ENCODE assay signal across 1 cellular context in the genomic region with DNA sequence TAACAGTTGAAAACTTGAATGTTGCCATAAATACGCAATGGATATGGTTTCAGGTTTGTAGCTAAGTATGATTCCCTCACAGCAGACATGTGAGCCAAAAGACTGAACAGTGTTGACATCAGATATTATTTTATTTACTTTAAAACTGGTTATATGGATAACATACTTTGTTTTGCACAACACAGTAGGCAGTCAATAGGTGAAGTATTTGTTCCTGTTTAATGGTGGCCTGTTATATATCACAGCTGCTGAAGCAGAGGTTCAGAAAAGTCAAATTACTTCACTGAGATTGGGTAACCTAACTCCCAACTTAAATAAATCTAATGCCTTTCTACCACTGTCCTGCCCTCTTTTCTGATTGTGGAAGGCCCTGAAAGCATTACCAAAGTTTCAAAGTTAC.
TF ChIP-seq lines count a peak whose summit lies in the region.

No MANE protein-coding gene starts in this region.

TF ChIP-seq in HEK293, 187 proteins besides CTCF, POLR2A, EP300 and RAD21 (continued from another document):
- TF ChIP-seq, protein P1, sequence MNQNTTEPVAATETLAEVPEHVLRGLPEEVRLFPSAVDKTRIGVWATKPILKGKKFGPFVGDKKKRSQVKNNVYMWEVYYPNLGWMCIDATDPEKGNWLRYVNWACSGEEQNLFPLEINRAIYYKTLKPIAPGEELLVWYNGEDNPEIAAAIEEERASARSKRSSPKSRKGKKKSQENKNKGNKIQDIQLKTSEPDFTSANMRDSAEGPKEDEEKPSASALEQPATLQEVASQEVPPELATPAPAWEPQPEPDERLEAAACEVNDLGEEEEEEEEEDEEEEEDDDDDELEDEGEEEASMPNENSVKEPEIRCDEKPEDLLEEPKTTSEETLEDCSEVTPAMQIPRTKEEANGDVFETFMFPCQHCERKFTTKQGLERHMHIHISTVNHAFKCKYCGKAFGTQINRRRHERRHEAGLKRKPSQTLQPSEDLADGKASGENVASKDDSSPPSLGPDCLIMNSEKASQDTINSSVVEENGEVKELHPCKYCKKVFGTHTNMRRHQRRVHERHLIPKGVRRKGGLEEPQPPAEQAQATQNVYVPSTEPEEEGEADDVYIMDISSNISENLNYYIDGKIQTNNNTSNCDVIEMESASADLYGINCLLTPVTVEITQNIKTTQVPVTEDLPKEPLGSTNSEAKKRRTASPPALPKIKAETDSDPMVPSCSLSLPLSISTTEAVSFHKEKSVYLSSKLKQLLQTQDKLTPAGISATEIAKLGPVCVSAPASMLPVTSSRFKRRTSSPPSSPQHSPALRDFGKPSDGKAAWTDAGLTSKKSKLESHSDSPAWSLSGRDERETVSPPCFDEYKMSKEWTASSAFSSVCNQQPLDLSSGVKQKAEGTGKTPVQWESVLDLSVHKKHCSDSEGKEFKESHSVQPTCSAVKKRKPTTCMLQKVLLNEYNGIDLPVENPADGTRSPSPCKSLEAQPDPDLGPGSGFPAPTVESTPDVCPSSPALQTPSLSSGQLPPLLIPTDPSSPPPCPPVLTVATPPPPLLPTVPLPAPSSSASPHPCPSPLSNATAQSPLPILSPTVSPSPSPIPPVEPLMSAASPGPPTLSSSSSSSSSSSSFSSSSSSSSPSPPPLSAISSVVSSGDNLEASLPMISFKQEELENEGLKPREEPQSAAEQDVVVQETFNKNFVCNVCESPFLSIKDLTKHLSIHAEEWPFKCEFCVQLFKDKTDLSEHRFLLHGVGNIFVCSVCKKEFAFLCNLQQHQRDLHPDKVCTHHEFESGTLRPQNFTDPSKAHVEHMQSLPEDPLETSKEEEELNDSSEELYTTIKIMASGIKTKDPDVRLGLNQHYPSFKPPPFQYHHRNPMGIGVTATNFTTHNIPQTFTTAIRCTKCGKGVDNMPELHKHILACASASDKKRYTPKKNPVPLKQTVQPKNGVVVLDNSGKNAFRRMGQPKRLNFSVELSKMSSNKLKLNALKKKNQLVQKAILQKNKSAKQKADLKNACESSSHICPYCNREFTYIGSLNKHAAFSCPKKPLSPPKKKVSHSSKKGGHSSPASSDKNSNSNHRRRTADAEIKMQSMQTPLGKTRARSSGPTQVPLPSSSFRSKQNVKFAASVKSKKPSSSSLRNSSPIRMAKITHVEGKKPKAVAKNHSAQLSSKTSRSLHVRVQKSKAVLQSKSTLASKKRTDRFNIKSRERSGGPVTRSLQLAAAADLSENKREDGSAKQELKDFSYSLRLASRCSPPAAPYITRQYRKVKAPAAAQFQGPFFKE (tag by site-specific recombination; IDR thresholded peaks at IDR 0.05; ENCODE audit: borderline replicate concordance) = no peak
TF ChIP-seq in HEK293: peak in this region for 1.
